ENCODE assay signal across 21 cellular contexts in the genomic region with DNA sequence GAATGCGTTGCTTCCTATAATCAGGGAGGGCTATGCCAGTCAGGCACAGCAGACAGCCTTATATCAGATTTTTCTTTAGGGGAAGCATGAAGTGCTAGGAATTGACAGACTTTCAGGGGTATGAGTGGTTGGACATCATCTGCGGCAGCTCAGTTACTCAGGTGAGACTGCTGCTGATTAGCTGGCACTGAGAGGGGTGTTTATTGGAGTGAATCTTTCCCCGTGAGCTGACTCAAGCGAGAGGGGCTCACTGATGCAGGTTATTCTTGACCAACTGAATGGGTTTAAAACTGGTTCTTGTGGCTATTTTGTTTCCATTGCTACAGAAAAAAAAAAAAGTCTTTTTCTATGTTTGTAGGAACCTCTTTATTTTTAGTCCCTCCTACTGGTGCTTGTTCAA. TPM values are rescaled to one million over a fixed set of nuclear protein-coding genes. Genes with fewer than 3 reads are reported as not detected.
DNase-seq lines count a peak whose midpoint lies in the region; ATAC-seq and TF ChIP-seq lines count a peak whose summit lies in the region.
"Had no signal": no experiment of that assay in that cellular context is flagged by ENCODE, and none has a peak within 500 bp of the region (broad histone marks: within the 10 kb centered on the region; RNA-seq: fewer than 3 reads in every experiment).

No MANE protein-coding gene starts in this region.

- no peak for ATAC-seq in GM21447 (IDR thresholded peaks at IDR 0.05; ENCODE audit: unreplicated experiment)
- ATAC-seq: GM12878 had no signal

- H3K27ac Mint-ChIP-seq in progenitor cell of endocrine pancreas = peak overlapping the region; percentile 43
- H3K27ac Mint-ChIP-seq: CD14-positive monocyte; CD4-positive, CD25-positive, alpha-beta regulatory T cell; CD8-positive, alpha-beta memory T cell had no signal

- no peaks in the 10 kb centered on the region for H3K36me3 Mint-ChIP-seq in progenitor cell of endocrine pancreas (ENCODE audit: insufficient read depth)
- H3K36me3 Mint-ChIP-seq: CD14-positive monocyte; CD4-positive, alpha-beta memory T cell; CD4-positive, CD25-positive, alpha-beta regulatory T cell; CD8-positive, alpha-beta memory T cell had no signal

- no peaks in the 10 kb centered on the region for H3K9me3 Mint-ChIP-seq in progenitor cell of endocrine pancreas (ENCODE audit: low read depth)
- H3K9me3 Mint-ChIP-seq: CD4-positive, CD25-positive, alpha-beta regulatory T cell had no signal

- no peaks in the 10 kb centered on the region for H3K4me1 Mint-ChIP-seq in progenitor cell of endocrine pancreas (ENCODE audit: low read depth)
- H3K4me1 Mint-ChIP-seq: CD14-positive monocyte; CD4-positive, alpha-beta memory T cell; CD4-positive, CD25-positive, alpha-beta regulatory T cell; CD8-positive, alpha-beta memory T cell had no signal

- no peak overlapping the region for H3K4me3 Mint-ChIP-seq in progenitor cell of endocrine pancreas (ENCODE audit: low read depth)
- H3K4me3 Mint-ChIP-seq: CD14-positive monocyte; CD4-positive, alpha-beta memory T cell; CD4-positive, CD25-positive, alpha-beta regulatory T cell; CD8-positive, alpha-beta memory T cell had no signal

- peaks cover 4% of the 10 kb centered on the region for H3K27me3 Mint-ChIP-seq in progenitor cell of endocrine pancreas

- no peak for TF ChIP-seq CTCF in progenitor cell of endocrine pancreas (IDR thresholded peaks at IDR 0.05; ENCODE audit: unreplicated experiment)

- DNase-seq in left kidney (ENCODE audit: low read depth, low spot score) (peak; percentile 4), progenitor cell of endocrine pancreas (ENCODE audit: low spot score, unreplicated experiment) (no peak), NCI-H128 (lab: John Stamatoyannopoulos, UW; ENCODE audit: unreplicated experiment) (no peak)
- no peak for DNase-seq in activated CD8-positive, alpha-beta memory T cell treated with anti-CD3 and anti-CD28 coated beads for 24 hours
- DNase-seq: 8988T; ACHN; C1 segment of cervical spinal cord; CD4-positive, alpha-beta memory T cell; CD4-positive, CD25-positive, alpha-beta regulatory T cell; CD8-positive, alpha-beta memory T cell; COR-L47; DMS 273 treated with DMSO at 0.1 percent for 48 hours; DMS153; DMS53; DMS79; DND-41; EL; GDM1 had no signal

RNA-seq across cellular contexts. Expression of gene TNPO1, which starts 46.2 kb away (rescaled TPM):
- total RNA-seq in progenitor cell of endocrine pancreas = 141 and 149 TPM in 2 replicates
